7 cellular contexts compared by ENCODE assay signal in genomic region chr11:2938644-2939418, GRCh38. TPM values are rescaled to one million over a fixed set of nuclear protein-coding genes. Genes with fewer than 3 reads are reported as not detected.
A peak's percentile ranks its signal among the peaks of the same experiment; 100 is the strongest.
DNase-seq lines count a peak whose midpoint lies in the region; ATAC-seq and TF ChIP-seq lines count a peak whose summit lies in the region.
"Not testable (repeated sequence)": the region's sequence is repeated elsewhere in the genome, so short reads cannot be mapped to it uniquely, and the experiment has no call there.

No MANE protein-coding gene starts in this region.

- peaks cover 0 to 18% of the 10 kb centered on the region in 2 donors for H3K27me3 Mint-ChIP-seq in CD8-positive, alpha-beta memory T cell
- not testable (repeated sequence) for H3K27me3 Mint-ChIP-seq in IgD-negative memory B cell; activated CD4-positive, alpha-beta memory T cell treated with anti-CD3 and anti-CD28 coated beads for 36 hours; activated naive CD4-positive, alpha-beta T cell treated with anti-CD3 and anti-CD28 coated beads, Interleukin-2, amount 10 ng/mL, durations not matched to agents 7 days and 5 days; dendritic cell treated with granulocyte-macrophage colony-stimulating factor and Interleukin-4, amounts not matched to agents 40 ng/mL and 50 ng/mL, for 4 days; memory B cell; progenitor cell of endocrine pancreas

- not testable (repeated sequence) for H3K27ac ChIP-seq in CD8-positive, alpha-beta memory T cell (ENCODE audit: low read depth, low read length)

- H3K36me3 ChIP-seq in CD8-positive, alpha-beta memory T cell (ENCODE audit: insufficient read depth, low read length) = not testable (repeated sequence)

- H3K9me3 Mint-ChIP-seq in CD8-positive, alpha-beta memory T cell = peaks cover 5 to 28% (median 24%) of the 10 kb centered on the region in 5 donors
- H3K9me3 Mint-ChIP-seq in IgD-negative memory B cell = not testable (repeated sequence)
- peaks cover 28% of the 10 kb centered on the region for H3K9me3 Mint-ChIP-seq in activated CD4-positive, alpha-beta memory T cell treated with anti-CD3 and anti-CD28 coated beads for 36 hours
- H3K9me3 Mint-ChIP-seq in activated naive CD4-positive, alpha-beta T cell treated with anti-CD3 and anti-CD28 coated beads, Interleukin-2, amount 10 ng/mL, durations not matched to agents 7 days and 5 days = peaks cover 29% of the 10 kb centered on the region
- peaks cover 22% of the 10 kb centered on the region for H3K9me3 Mint-ChIP-seq in dendritic cell treated with granulocyte-macrophage colony-stimulating factor and Interleukin-4, amounts not matched to agents 40 ng/mL and 50 ng/mL, for 4 days
- H3K9me3 Mint-ChIP-seq in memory B cell (peaks cover 17% of the 10 kb centered on the region), progenitor cell of endocrine pancreas (ENCODE audit: low read depth) (peaks cover 22% of the 10 kb centered on the region)

- not testable (repeated sequence) for H3K4me3 ChIP-seq in CD8-positive, alpha-beta memory T cell (ENCODE audit: low read length)

- H3K27me3 ChIP-seq in CD8-positive, alpha-beta memory T cell (ENCODE audit: insufficient read depth, low read length, poor library complexity, severe bottlenecking) = not testable (repeated sequence)

- not testable (repeated sequence) for DNase-seq in CD8-positive, alpha-beta memory T cell; activated CD4-positive, alpha-beta memory T cell treated with anti-CD3 and anti-CD28 coated beads for 36 hours; activated naive CD4-positive, alpha-beta T cell treated with anti-CD3 and anti-CD28 coated beads, Interleukin-2, amount 10 ng/mL, durations not matched to agents 7 days and 5 days; memory B cell (ENCODE audit: low spot score in 2 of 2); progenitor cell of endocrine pancreas (ENCODE audit: low spot score, unreplicated experiment)

- TF ChIP-seq CTCF in progenitor cell of endocrine pancreas (IDR thresholded peaks at IDR 0.05; ENCODE audit: unreplicated experiment) = not testable (repeated sequence)

- peak overlapping the region in 3 of 7 donors; percentile 8 to 43 (median 23) for H3K4me3 Mint-ChIP-seq in CD8-positive, alpha-beta memory T cell
- peak overlapping the region in 2 of 4 donors; percentile 20 to 45 for H3K4me3 Mint-ChIP-seq in IgD-negative memory B cell
- peak overlapping the region; percentile 3 for H3K4me3 Mint-ChIP-seq in activated CD4-positive, alpha-beta memory T cell treated with anti-CD3 and anti-CD28 coated beads for 36 hours
- H3K4me3 Mint-ChIP-seq in activated naive CD4-positive, alpha-beta T cell treated with anti-CD3 and anti-CD28 coated beads, Interleukin-2, amount 10 ng/mL, durations not matched to agents 7 days and 5 days; dendritic cell treated with granulocyte-macrophage colony-stimulating factor and Interleukin-4, amounts not matched to agents 40 ng/mL and 50 ng/mL, for 4 days; memory B cell; progenitor cell of endocrine pancreas (ENCODE audit: low read depth): not testable (repeated sequence)

- H3K36me3 Mint-ChIP-seq in CD8-positive, alpha-beta memory T cell = peaks cover 2 to 15% (median 8%) of the 10 kb centered on the region in 3 donors
- H3K36me3 Mint-ChIP-seq in IgD-negative memory B cell = not testable (repeated sequence)
- peaks cover 25% of the 10 kb centered on the region for H3K36me3 Mint-ChIP-seq in activated CD4-positive, alpha-beta memory T cell treated with anti-CD3 and anti-CD28 coated beads for 36 hours
- peaks cover 25% of the 10 kb centered on the region for H3K36me3 Mint-ChIP-seq in activated naive CD4-positive, alpha-beta T cell treated with anti-CD3 and anti-CD28 coated beads, Interleukin-2, amount 10 ng/mL, durations not matched to agents 7 days and 5 days
- peaks cover 28% of the 10 kb centered on the region for H3K36me3 Mint-ChIP-seq in dendritic cell treated with granulocyte-macrophage colony-stimulating factor and Interleukin-4, amounts not matched to agents 40 ng/mL and 50 ng/mL, for 4 days (ENCODE audit: low read depth)
- H3K36me3 Mint-ChIP-seq in memory B cell = peaks cover 14% of the 10 kb centered on the region
- peaks cover 16% of the 10 kb centered on the region for H3K36me3 Mint-ChIP-seq in progenitor cell of endocrine pancreas (ENCODE audit: insufficient read depth)

- POLR2A ChIA-PET in CD8-positive, alpha-beta memory T cell (lab: Charles Lee); activated CD4-positive, alpha-beta memory T cell treated with anti-CD3 and anti-CD28 coated beads for 36 hours (lab: Charles Lee): not testable (repeated sequence)

- peak overlapping the region in 5 of 8 donors; percentile 31 to 95 (median 66) for H3K27ac Mint-ChIP-seq in CD8-positive, alpha-beta memory T cell
- peak overlapping the region; percentile 18 to 84 (median 73) for H3K27ac Mint-ChIP-seq in IgD-negative memory B cell
- H3K27ac Mint-ChIP-seq in activated CD4-positive, alpha-beta memory T cell treated with anti-CD3 and anti-CD28 coated beads for 36 hours = peak overlapping the region; percentile 38
- peak overlapping the region; percentile 82 for H3K27ac Mint-ChIP-seq in activated naive CD4-positive, alpha-beta T cell treated with anti-CD3 and anti-CD28 coated beads, Interleukin-2, amount 10 ng/mL, durations not matched to agents 7 days and 5 days
- peak overlapping the region; percentile 63 for H3K27ac Mint-ChIP-seq in dendritic cell treated with granulocyte-macrophage colony-stimulating factor and Interleukin-4, amounts not matched to agents 40 ng/mL and 50 ng/mL, for 4 days
- peak overlapping the region; percentile 80 for H3K27ac Mint-ChIP-seq in memory B cell
- H3K27ac Mint-ChIP-seq in progenitor cell of endocrine pancreas = peak overlapping the region; percentile 95

- not testable (repeated sequence) for ATAC-seq in memory B cell (ENCODE audit: low read depth)

- peaks cover 5 to 31% (median 7%) of the 10 kb centered on the region in 3 donors for H3K4me1 Mint-ChIP-seq in CD8-positive, alpha-beta memory T cell
- H3K4me1 Mint-ChIP-seq in IgD-negative memory B cell; activated CD4-positive, alpha-beta memory T cell treated with anti-CD3 and anti-CD28 coated beads for 36 hours (ENCODE audit: low read depth); activated naive CD4-positive, alpha-beta T cell treated with anti-CD3 and anti-CD28 coated beads, Interleukin-2, amount 10 ng/mL, durations not matched to agents 7 days and 5 days; memory B cell; progenitor cell of endocrine pancreas (ENCODE audit: low read depth): not testable (repeated sequence)
- H3K4me1 Mint-ChIP-seq in dendritic cell treated with granulocyte-macrophage colony-stimulating factor and Interleukin-4, amounts not matched to agents 40 ng/mL and 50 ng/mL, for 4 days (ENCODE audit: low read depth) = peaks cover 36% of the 10 kb centered on the region

- intact Hi-C loops in activated CD4-positive, alpha-beta memory T cell treated with anti-CD3 and anti-CD28 coated beads for 36 hours (cut with micrococcal nuclease) = not testable (repeated sequence)
- intact Hi-C loops in dendritic cell treated with granulocyte-macrophage colony-stimulating factor and Interleukin-4, amounts not matched to agents 40 ng/mL and 50 ng/mL, for 4 days (cut with micrococcal nuclease) = loop anchor here (10.0 kb wide), 1 partner anchor 116 kb away; the partner anchor contains the start of gene CARS1

- H3K4me1 ChIP-seq in CD8-positive, alpha-beta memory T cell (ENCODE audit: insufficient read depth, low read length) = not testable (repeated sequence)

- CTCF ChIA-PET in CD8-positive, alpha-beta memory T cell (lab: Charles Lee) = not testable (repeated sequence)
- CTCF ChIA-PET in activated CD4-positive, alpha-beta memory T cell treated with anti-CD3 and anti-CD28 coated beads for 36 hours (lab: Charles Lee) = interaction anchor here (1.0 kb wide), 1 partner anchor 8 kb away, joined by 3 read pairs; no protein-coding TSS in a partner anchor
- CTCF ChIA-PET in activated naive CD4-positive, alpha-beta T cell treated with anti-CD3 and anti-CD28 coated beads, Interleukin-2, amount 10 ng/mL, durations not matched to agents 7 days and 5 days (lab: Charles Lee) = interaction anchor here (2.3 kb wide), 1 partner anchor 9 kb away, joined by 9 read pairs; no protein-coding TSS in a partner anchor

- H3K9me3 ChIP-seq in CD8-positive, alpha-beta memory T cell (ENCODE audit: low read length) = peaks cover 15% of the 10 kb centered on the region

RNA-seq across cellular contexts. Expression of gene PHLDA2, which starts 9.6 kb away (rescaled TPM):
- 1 to 10 TPM; 2.1 to 2.9 TPM for total RNA-seq in CD8-positive, alpha-beta memory T cell
- polyA plus RNA-seq in CD8-positive, alpha-beta memory T cell = 1.3 TPM
- not detected for polyA plus RNA-seq in IgD-negative memory B cell
- total RNA-seq in activated CD4-positive, alpha-beta memory T cell treated with anti-CD3 and anti-CD28 coated beads for 36 hours = 1 to 10 TPM; 7.6 to 8.3 TPM
- total RNA-seq in progenitor cell of endocrine pancreas = 1.2 and 1.9 TPM in 2 replicates

RNA-seq across cellular contexts. Expression of gene CDKN1C, which starts 53.3 kb away (rescaled TPM):
- total RNA-seq in CD8-positive, alpha-beta memory T cell = 1 to 10 TPM; 1.0 to 1.1 TPM
- 0.49 TPM for polyA plus RNA-seq in CD8-positive, alpha-beta memory T cell
- polyA plus RNA-seq in IgD-negative memory B cell = not detected
- total RNA-seq in activated CD4-positive, alpha-beta memory T cell treated with anti-CD3 and anti-CD28 coated beads for 36 hours = under 1 TPM; 0.41 to 0.69 TPM
- 247 and 268 TPM in 2 replicates for total RNA-seq in progenitor cell of endocrine pancreas

RNA-seq across cellular contexts. Expression of gene NAP1L4, which starts 53.3 kb away (rescaled TPM):
- 100 to 1,000 TPM; 273 to 280 TPM for total RNA-seq in CD8-positive, alpha-beta memory T cell
- 163 TPM for polyA plus RNA-seq in CD8-positive, alpha-beta memory T cell
- polyA plus RNA-seq in IgD-negative memory B cell = 89.0 TPM
- 100 to 1,000 TPM; 261 to 263 TPM for total RNA-seq in activated CD4-positive, alpha-beta memory T cell treated with anti-CD3 and anti-CD28 coated beads for 36 hours
- total RNA-seq in progenitor cell of endocrine pancreas = 184 and 201 TPM in 2 replicates

Comparison
In these comparisons a context has a peak if more than half of its experiments do, and no peak if none do; other contexts are left out.
1. H3K27ac Mint-ChIP-seq: peak in every context shown above with its lines; median percentile 95 in progenitor cell of endocrine pancreas; 82 in activated naive CD4-positive, alpha-beta T cell treated with anti-CD3 and anti-CD28 coated beads, Interleukin-2, amount 10 ng/mL, durations not matched to agents 7 days and 5 days; 80 in memory B cell; 73 in IgD-negative memory B cell; 66 in CD8-positive, alpha-beta memory T cell; 63 in dendritic cell treated with granulocyte-macrophage colony-stimulating factor and Interleukin-4, amounts not matched to agents 40 ng/mL and 50 ng/mL, for 4 days; 38 in activated CD4-positive, alpha-beta memory T cell treated with anti-CD3 and anti-CD28 coated beads for 36 hours.
2. RNA of gene CDKN1C, which starts 53.3 kb away (total RNA-seq): 247 to 268 TPM in progenitor cell of endocrine pancreas; 1.0 to 1.1 TPM in CD8-positive, alpha-beta memory T cell and 0.41 to 0.69 TPM in activated CD4-positive, alpha-beta memory T cell treated with anti-CD3 and anti-CD28 coated beads for 36 hours; every median in the first group is over 100 times any median in the second.